Comparison of ENCODE assay signal across 16 cellular contexts in the genomic region with DNA sequence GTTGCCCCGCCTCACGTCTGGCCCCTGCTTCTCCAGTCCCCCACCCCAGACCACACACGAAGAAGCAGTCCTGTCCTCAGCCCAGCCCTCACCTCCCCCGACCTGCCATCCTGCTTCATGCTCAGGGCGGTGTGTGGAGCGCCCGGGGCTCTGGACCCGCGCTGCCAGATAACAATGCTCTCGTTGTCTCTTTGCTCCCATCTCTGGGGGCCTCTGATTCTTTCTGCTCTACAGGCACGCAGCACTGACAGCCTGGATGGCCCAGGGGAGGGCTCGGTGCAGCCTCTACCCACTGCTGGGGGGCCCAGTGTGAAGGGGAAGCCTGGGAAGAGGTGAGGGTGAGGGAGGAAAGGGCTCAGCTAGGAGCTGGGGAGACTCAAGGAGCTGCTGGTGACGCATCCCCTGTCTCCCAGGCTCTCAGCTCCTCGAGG. TPM values are rescaled to one million over a fixed set of nuclear protein-coding genes. Genes with fewer than 3 reads are reported as not detected.
DNase-seq lines count a peak whose midpoint lies in the region; ATAC-seq and TF ChIP-seq lines count a peak whose summit lies in the region.
"Had no signal": no experiment of that assay in that cellular context is flagged by ENCODE, and none has a peak within 500 bp of the region (broad histone marks: within the 10 kb centered on the region; RNA-seq: fewer than 3 reads in every experiment).

No MANE protein-coding gene starts in this region.

- ATAC-seq in Right ventricle myocardium superior (ENCODE audit: poor library complexity) (no peak), GM18519 (IDR thresholded peaks at IDR 0.05; ENCODE audit: low FRiP score, unreplicated experiment) (no peak), GM19395 (IDR thresholded peaks at IDR 0.05; ENCODE audit: unreplicated experiment) (no peak)
- ATAC-seq: gastrocnemius medialis, GM12878 had no signal

- peaks cover 21% of the 10 kb centered on the region for H3K4me1 ChIP-seq in left ventricle myocardium inferior

- TF ChIP-seq CTCF in left ventricle myocardium inferior (IDR thresholded peaks at IDR 0.05; ENCODE audit: borderline replicate concordance): no peak

- H3K27ac ChIP-seq in left ventricle myocardium inferior (replicated peaks) (no peak overlapping the region), temporal lobe (ENCODE audit: low read depth, low read length) (peak overlapping the region; percentile 69)
- H3K27ac ChIP-seq: gastrocnemius medialis, parathyroid adenoma, vagina had no signal

- no peaks in the 10 kb centered on the region for H3K27me3 ChIP-seq in left ventricle myocardium inferior (ENCODE audit: low read depth)
- H3K27me3 ChIP-seq: gastrocnemius medialis, vagina had no signal

- DNase-seq in Right ventricle myocardium superior (peak; percentile 30), left ventricle myocardium inferior (no peak), iPS-NIHi7 (ENCODE audit: extremely low spot score) (peak; percentile 56)
- DNase-seq: activated CD8-positive, alpha-beta memory T cell treated with anti-CD3 and anti-CD28 coated beads, Interleukin-2, amount 50 U/mL, for 48 hours; effector CD8-positive, alpha-beta T cell; gastrocnemius medialis; NCI-H524 had no signal

- H3K36me3 ChIP-seq in left ventricle myocardium inferior: peaks cover 15% of the 10 kb centered on the region
- H3K36me3 ChIP-seq: HAP-1 had no signal

- intact Hi-C loops in Right ventricle myocardium superior (cut with DNase I) (no loop called here), left ventricle myocardium inferior (cut with micrococcal nuclease) (no loop called here)

- no peaks in the 10 kb centered on the region for H3K9me3 ChIP-seq in left ventricle myocardium inferior (replicated peaks)
- H3K9me3 ChIP-seq: gastrocnemius medialis, HAP-1, vagina had no signal

- H3K4me3 ChIP-seq in left ventricle myocardium inferior: no peak overlapping the region
- H3K4me3 ChIP-seq: gastrocnemius medialis, GM12878, HAP-1, vagina had no signal

RNA-seq across cellular contexts. Expression of a gene that starts 2.1 kb away (rescaled TPM):
- total RNA-seq in Right ventricle myocardium superior: 3.0 TPM
- 3.8 TPM for total RNA-seq in left ventricle myocardium inferior
- total RNA-seq in temporal lobe: 138 TPM

RNA-seq across cellular contexts. Expression of a gene that starts 19.4 kb away (rescaled TPM):
- total RNA-seq in Right ventricle myocardium superior (5.9 TPM), left ventricle myocardium inferior (4.8 TPM), temporal lobe (1.2 TPM)

RNA-seq across cellular contexts. Expression of a gene that starts 20.6 kb away (rescaled TPM):
- total RNA-seq in Right ventricle myocardium superior: 570 TPM
- total RNA-seq in left ventricle myocardium inferior: 899 TPM
- total RNA-seq in temporal lobe: 0.25 TPM
- total RNA-seq: HT-29, RPMI7951 had no signal

RNA-seq across cellular contexts. Expression of a gene that starts 29.1 kb away (rescaled TPM):
- total RNA-seq in Right ventricle myocardium superior: 5.2 TPM
- total RNA-seq in left ventricle myocardium inferior: 6.2 TPM
- total RNA-seq in temporal lobe: 5.7 TPM

RNA-seq across cellular contexts. Expression of a gene that starts 32.0 kb away (rescaled TPM):
- total RNA-seq in Right ventricle myocardium superior (40.7 TPM), left ventricle myocardium inferior (43.1 TPM), temporal lobe (9.8 TPM)

Comparison
In these comparisons a context has a peak if more than half of its experiments do, and no peak if none do; other contexts are left out.
1. RNA of a gene that starts 2.1 kb away (total RNA-seq): 138 TPM in temporal lobe (single experiment); 3.8 TPM in left ventricle myocardium inferior (single experiment) and 3.0 TPM in Right ventricle myocardium superior (single experiment); every median in the first group is over 10 times any median in the second.
2. RNA of a gene that starts 20.6 kb away (total RNA-seq): 899 TPM in left ventricle myocardium inferior (single experiment) and 570 TPM in Right ventricle myocardium superior (single experiment); 0.25 TPM in temporal lobe (single experiment); every median in the first group is over 100 times any median in the second.